In the genomic region with DNA sequence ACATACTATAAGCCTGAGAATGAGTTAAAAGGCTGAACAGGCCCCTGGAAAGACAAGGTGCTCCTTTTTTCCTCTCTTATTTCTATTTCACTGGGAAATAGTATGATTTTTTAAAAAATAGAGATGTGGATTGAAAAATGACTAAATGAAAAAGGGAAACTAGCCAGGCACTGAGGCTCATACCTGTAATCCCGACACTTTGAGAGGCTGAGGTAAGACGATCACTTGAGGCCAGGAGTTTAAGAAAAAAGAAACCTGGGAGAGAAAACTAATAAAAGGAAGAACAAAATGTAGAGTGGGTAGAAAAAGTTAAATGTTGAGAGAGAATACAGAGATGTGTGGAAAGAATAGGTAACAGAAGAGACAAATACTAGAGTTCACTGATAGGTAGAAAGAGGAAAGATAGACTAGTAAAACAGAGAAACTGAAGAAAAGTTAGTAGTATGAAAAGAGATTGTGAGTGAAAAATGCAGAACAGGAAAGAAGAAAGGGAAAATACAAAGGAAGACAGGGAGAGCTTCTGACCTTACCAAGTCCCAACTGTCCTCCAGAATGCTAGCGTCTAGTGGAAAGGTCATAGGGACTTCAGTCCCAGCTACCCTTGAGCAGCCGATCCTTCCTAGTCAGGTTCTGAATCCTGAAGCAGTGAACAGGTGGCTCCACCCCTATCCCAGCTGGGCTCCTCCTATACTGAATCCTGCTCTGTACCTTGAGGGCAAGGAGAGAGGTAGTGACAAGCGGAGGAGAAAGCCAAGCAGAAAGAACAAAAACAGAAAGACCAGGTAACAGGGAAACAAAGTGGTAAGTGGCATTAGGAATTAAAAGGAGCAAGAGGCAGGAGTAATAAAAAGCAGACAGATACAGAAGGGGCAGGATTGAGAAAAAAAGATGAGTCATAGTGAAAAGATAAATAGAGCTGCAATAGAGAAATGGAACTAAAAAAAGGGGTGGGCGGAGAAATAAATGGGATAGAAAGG, we compare ENCODE assay signal across 1 cellular context.
TF ChIP-seq lines count a peak whose summit lies in the region.

No MANE protein-coding gene starts in this region.

TF ChIP-seq in GM12878, 131 proteins besides CTCF, POLR2A, EP300 and RAD21:
- no peak for TF ChIP-seq TARDBP (IDR thresholded peaks at IDR 0.05; ENCODE audit: borderline replicate concordance)
- TF ChIP-seq IKZF1 (conservative IDR thresholded peaks at IDR 0.05) = peak; percentile 39; the same call in 1 of the 2 replicates
- peak; percentile 21; the same call in 1 of the 2 replicates for TF ChIP-seq JUND (IDR thresholded peaks at IDR 0.05; ENCODE audit: low read depth, low read length)
- TF ChIP-seq IKZF2 (IDR thresholded peaks at IDR 0.05) = peak; percentile 68 to 71; a peak in 3 of 4 replicates
- TF ChIP-seq JUNB (IDR thresholded peaks at IDR 0.05) = peak; percentile 61
- TF ChIP-seq EGR1 (IDR thresholded peaks at IDR 0.05; ENCODE audit: borderline replicate concordance in 1 of 2, low read depth in 2 of 2, low read length in 2 of 2) = no peak
